Comparison of ENCODE assay signal across 16 cellular contexts in genomic region chr17:80770881-80771611, GRCh38.
DNase-seq lines count a peak whose midpoint lies in the region; ATAC-seq and TF ChIP-seq lines count a peak whose summit lies in the region.
"Had no signal": no experiment of that assay in that cellular context is flagged by ENCODE, and none has a peak within 500 bp of the region (broad histone marks: within the 10 kb centered on the region; RNA-seq: fewer than 3 reads in every experiment).

No MANE protein-coding gene starts in this region.

- no peak overlapping the region for H3K27ac ChIP-seq in GM23338 (ENCODE audit: low read depth)
- H3K27ac ChIP-seq: cardiac muscle cell, SK-N-MC had no signal

- no peak for DNase-seq in T-helper 2 cell treated with Interferon-gamma antibody and Interleukin-4, amounts not matched to agents 5 μg/mL and 100 μg/mL, for 36 hours (ENCODE audit: low spot score)
- DNase-seq in T-helper 2 cell (no peak), GM23338 (ENCODE audit: low spot score) (no peak), nephron progenitor cell (no peak), medulla oblongata (ENCODE audit: extremely low spot score) (no peak), AG20443 (ENCODE audit: low spot score) (no peak)
- no peak for DNase-seq in activated CD8-positive, alpha-beta T cell treated with anti-CD3 and anti-CD28 coated beads for 36 hours
- no peak for DNase-seq in effector CD4-positive, alpha-beta T cell
- DNase-seq: COR-L47; effector memory CD4-positive, alpha-beta T cell; NCI-H2227 treated with DMSO at 0.1 percent for 48 hours; stimulated activated naive CD4-positive, alpha-beta T cell had no signal

- no peak overlapping the region for H2AFZ ChIP-seq in GM23338

- peaks cover 4% of the 10 kb centered on the region; the same call in 1 of the 2 replicates for H4K20me1 ChIP-seq in GM23338 (replicated peaks; ENCODE audit: insufficient read depth)

- H3K4me2 ChIP-seq in GM23338 = no peak overlapping the region

- H3K36me3 Mint-ChIP-seq in T-helper 2 cell treated with Interferon-gamma antibody and Interleukin-4, amounts not matched to agents 5 μg/mL and 100 μg/mL, for 36 hours (ENCODE audit: low read depth) = peaks cover 46% of the 10 kb centered on the region
- no peaks in the 10 kb centered on the region for H3K36me3 Mint-ChIP-seq in GM23338 (ENCODE audit: low read depth)
- peaks cover 27% of the 10 kb centered on the region for H3K36me3 Mint-ChIP-seq in activated CD8-positive, alpha-beta T cell treated with anti-CD3 and anti-CD28 coated beads for 36 hours (ENCODE audit: low read depth)
- no peaks in the 10 kb centered on the region for H3K36me3 Mint-ChIP-seq in nephron progenitor cell (ENCODE audit: low read depth)

- H3K9me3 Mint-ChIP-seq in T-helper 2 cell treated with Interferon-gamma antibody and Interleukin-4, amounts not matched to agents 5 μg/mL and 100 μg/mL, for 36 hours = no peaks in the 10 kb centered on the region
- H3K9me3 Mint-ChIP-seq in GM23338 (no peaks in the 10 kb centered on the region), nephron progenitor cell (no peaks in the 10 kb centered on the region)
- no peaks in the 10 kb centered on the region for H3K9me3 Mint-ChIP-seq in activated CD8-positive, alpha-beta T cell treated with anti-CD3 and anti-CD28 coated beads for 36 hours

- no peaks in the 10 kb centered on the region for H3K27me3 Mint-ChIP-seq in T-helper 2 cell treated with Interferon-gamma antibody and Interleukin-4, amounts not matched to agents 5 μg/mL and 100 μg/mL, for 36 hours (ENCODE audit: low read depth)
- H3K27me3 Mint-ChIP-seq in GM23338 (ENCODE audit: insufficient read depth, low read depth, poor library complexity) (peaks cover 10% of the 10 kb centered on the region), nephron progenitor cell (ENCODE audit: low read depth, poor library complexity) (peaks cover 5% of the 10 kb centered on the region)
- no peaks in the 10 kb centered on the region for H3K27me3 Mint-ChIP-seq in activated CD8-positive, alpha-beta T cell treated with anti-CD3 and anti-CD28 coated beads for 36 hours

- ATAC-seq in GM23338 = peak; percentile 11; the same call in 1 of the 3 replicates
- ATAC-seq in activated CD8-positive, alpha-beta T cell treated with anti-CD3 and anti-CD28 coated beads for 36 hours = no peak
- ATAC-seq: left lobe of liver had no signal

- TF ChIP-seq CTCF in GM23338 (conservative IDR thresholded peaks at IDR 0.05; ENCODE audit: low read depth in 2 of 2) = no peak
- TF ChIP-seq CTCF in activated CD8-positive, alpha-beta T cell treated with anti-CD3 and anti-CD28 coated beads for 36 hours (IDR thresholded peaks at IDR 0.05) = no peak
- no peak for TF ChIP-seq CTCF in nephron progenitor cell (IDR thresholded peaks at IDR 0.05)

- H3K4me3 Mint-ChIP-seq in T-helper 2 cell treated with Interferon-gamma antibody and Interleukin-4, amounts not matched to agents 5 μg/mL and 100 μg/mL, for 36 hours = no peak overlapping the region
- H3K4me3 Mint-ChIP-seq in GM23338 (no peak overlapping the region), nephron progenitor cell (no peak overlapping the region)
- no peak overlapping the region for H3K4me3 Mint-ChIP-seq in activated CD8-positive, alpha-beta T cell treated with anti-CD3 and anti-CD28 coated beads for 36 hours

- no peaks in the 10 kb centered on the region for H3K27me3 ChIP-seq in GM23338 (ENCODE audit: insufficient read depth)
- H3K27me3 ChIP-seq: cardiac muscle cell had no signal

- no peaks in the 10 kb centered on the region for H3F3A ChIP-seq in GM23338 (replicated peaks; ENCODE audit: low read depth)

- H3K9me2 ChIP-seq in GM23338 (ENCODE audit: insufficient read depth) = no peaks in the 10 kb centered on the region

- intact Hi-C loops in activated CD8-positive, alpha-beta T cell treated with anti-CD3 and anti-CD28 coated beads for 36 hours (cut with micrococcal nuclease) = no loop called here

- H3K79me2 ChIP-seq in GM23338 (replicated peaks; ENCODE audit: insufficient read depth) = no peaks in the 10 kb centered on the region

- H3K27ac Mint-ChIP-seq in T-helper 2 cell treated with Interferon-gamma antibody and Interleukin-4, amounts not matched to agents 5 μg/mL and 100 μg/mL, for 36 hours = peak overlapping the region; percentile 65
- H3K27ac Mint-ChIP-seq in GM23338 (peak overlapping the region; percentile 68), nephron progenitor cell (peak overlapping the region; percentile 73)
- H3K27ac Mint-ChIP-seq in activated CD8-positive, alpha-beta T cell treated with anti-CD3 and anti-CD28 coated beads for 36 hours = peak overlapping the region; percentile 4

- H3K36me3 ChIP-seq in GM23338 (ENCODE audit: insufficient read depth) = no peaks in the 10 kb centered on the region
- H3K36me3 ChIP-seq: cardiac muscle cell, HAP-1 had no signal

- no peaks in the 10 kb centered on the region for H3K4me1 ChIP-seq in GM23338 (ENCODE audit: insufficient read depth)
- H3K4me1 ChIP-seq: HAP-1 had no signal

- CTCF ChIA-PET in activated CD8-positive, alpha-beta T cell treated with anti-CD3 and anti-CD28 coated beads for 36 hours (lab: Charles Lee) = interaction anchor here (1.2 kb wide), 1 partner anchor 14 kb away, joined by 4 read pairs; no protein-coding TSS in a partner anchor

- peaks cover 59% of the 10 kb centered on the region for H3K4me1 Mint-ChIP-seq in T-helper 2 cell treated with Interferon-gamma antibody and Interleukin-4, amounts not matched to agents 5 μg/mL and 100 μg/mL, for 36 hours (ENCODE audit: low read depth)
- H3K4me1 Mint-ChIP-seq in GM23338 (peaks cover 22% of the 10 kb centered on the region), nephron progenitor cell (peaks cover 49% of the 10 kb centered on the region)
- H3K4me1 Mint-ChIP-seq in activated CD8-positive, alpha-beta T cell treated with anti-CD3 and anti-CD28 coated beads for 36 hours (ENCODE audit: low read depth) = peaks cover 53% of the 10 kb centered on the region

- POLR2A ChIA-PET in activated CD8-positive, alpha-beta T cell treated with anti-CD3 and anti-CD28 coated beads for 36 hours (lab: Charles Lee) = interaction anchor here (0.8 to 1.1 kb wide), 2 partner anchors 9 to 14 kb away, joined by 3 to 6 read pairs; no protein-coding TSS in a partner anchor

- no peak overlapping the region for H3K4me3 ChIP-seq in GM23338
- H3K4me3 ChIP-seq: cardiac muscle cell, HAP-1, SK-N-MC had no signal

TF ChIP-seq in GM23338, 12 proteins besides CTCF, POLR2A, EP300 and RAD21 (continues in another document):
- no peak for TF ChIP-seq POLR2AphosphoS5 (IDR thresholded peaks at IDR 0.05; ENCODE audit: low read depth)
- no peak for TF ChIP-seq ZNF462 (CRISPR knock-in tag; IDR thresholded peaks at IDR 0.05)
- no peak for TF ChIP-seq EZH2phosphoT487 (IDR thresholded peaks at IDR 0.05; ENCODE audit: unreplicated experiment)
- no peak for TF ChIP-seq ZNF331 (CRISPR knock-in tag; IDR thresholded peaks at IDR 0.05; ENCODE audit: low read depth)

Comparison
In these comparisons a context has a peak if more than half of its experiments do, and no peak if none do; other contexts are left out.
1. H3K27ac Mint-ChIP-seq: peak in every context shown above with its lines; median percentile 73 in nephron progenitor cell; 68 in GM23338; 65 in T-helper 2 cell treated with Interferon-gamma antibody and Interleukin-4, amounts not matched to agents 5 μg/mL and 100 μg/mL, for 36 hours; 4 in activated CD8-positive, alpha-beta T cell treated with anti-CD3 and anti-CD28 coated beads for 36 hours.